Comparison of ENCODE assay signal across 10 cellular contexts in genomic region chr17:17793378-17794214, GRCh38. TPM values are rescaled to one million over a fixed set of nuclear protein-coding genes. Genes with fewer than 3 reads are reported as not detected.
DNase-seq lines count a peak whose midpoint lies in the region; ATAC-seq, FAIRE-seq and TF ChIP-seq lines count a peak whose summit lies in the region.
"Had no signal": no experiment of that assay in that cellular context is flagged by ENCODE, and none has a peak within 500 bp of the region (broad histone marks: within the 10 kb centered on the region; RNA-seq: fewer than 3 reads in every experiment).

No MANE protein-coding gene starts in this region.

- H3K4me1 ChIP-seq in BLaER1 = peaks cover 97% of the 10 kb centered on the region
- no peaks in the 10 kb centered on the region for H3K4me1 ChIP-seq in HEK293 (ENCODE audit: control insufficient read depth, insufficient read depth, low read length)
- H3K4me1 ChIP-seq in endodermal cell (ENCODE audit: control insufficient read depth, insufficient read depth, low read length) = peaks cover 4% of the 10 kb centered on the region
- H3K4me1 ChIP-seq in naive thymus-derived CD4-positive, alpha-beta T cell (ENCODE audit: control insufficient read depth in 2 of 2, insufficient read depth in 2 of 2, low read length in 2 of 2) = peaks cover 8 to 19% of the 10 kb centered on the region in 2 donors

- H3K27me3 ChIP-seq in BLaER1 (no peaks in the 10 kb centered on the region), endodermal cell (ENCODE audit: control insufficient read depth, insufficient read depth, low read length, poor library complexity, severe bottlenecking) (no peaks in the 10 kb centered on the region)
- no peaks in the 10 kb centered on the region for H3K27me3 ChIP-seq in naive thymus-derived CD4-positive, alpha-beta T cell (ENCODE audit: control insufficient read depth in 2 of 2, insufficient read depth in 2 of 2, low read length in 2 of 2)

- TF ChIP-seq CTCF in HEK293 (tag by site-specific recombination; IDR thresholded peaks at IDR 0.05) = no peak
- no peak for TF ChIP-seq CTCF in endodermal cell (conservative IDR thresholded peaks at IDR 0.05)

- WGBS in endodermal cell (ENCODE audit: insufficient coverage in 1 of 2, insufficient read length in 1 of 2), 2 experiments = 93 to 94% methylated on average over 21 to 30 of the region's 30 CpGs

- H3K9ac ChIP-seq in BLaER1 (no peak overlapping the region), endodermal cell (ENCODE audit: extremely low read depth, low read length, poor library complexity, severe bottlenecking) (no peak overlapping the region)
- H3K9ac ChIP-seq: SK-N-SH had no signal

- peaks cover 53% of the 10 kb centered on the region for H3K36me3 ChIP-seq in BLaER1
- peaks cover 3 to 58% of the 10 kb centered on the region in 2 experiments; a peak in 2 of 3 replicates for H3K36me3 ChIP-seq in HEK293 (ENCODE audit: control insufficient read depth in 2 of 2, insufficient read depth in 1 of 2, low read length in 2 of 2)
- peaks cover 36% of the 10 kb centered on the region for H3K36me3 ChIP-seq in endodermal cell (ENCODE audit: control insufficient read depth, insufficient read depth, low read length)
- H3K36me3 ChIP-seq in naive thymus-derived CD4-positive, alpha-beta T cell (ENCODE audit: control insufficient read depth in 2 of 3, insufficient read depth in 3 of 3, low read length in 3 of 3) = peaks cover 0 to 38% (median 0%) of the 10 kb centered on the region in 3 experiments

- peaks cover 4% of the 10 kb centered on the region for H3K27me3 Mint-ChIP-seq in endodermal cell (ENCODE audit: insufficient read depth)
- H3K27me3 Mint-ChIP-seq in naive thymus-derived CD4-positive, alpha-beta T cell = no peaks in the 10 kb centered on the region

- H3K9me3 ChIP-seq in BLaER1 (no peaks in the 10 kb centered on the region), HEK293 (ENCODE audit: control insufficient read depth, insufficient read depth, low read depth, low read length) (no peaks in the 10 kb centered on the region), endodermal cell (ENCODE audit: control insufficient read depth, low read length) (no peaks in the 10 kb centered on the region)
- no peaks in the 10 kb centered on the region for H3K9me3 ChIP-seq in naive thymus-derived CD4-positive, alpha-beta T cell (ENCODE audit: control insufficient read depth in 2 of 3, low read length in 3 of 3)
- H3K9me3 ChIP-seq: SK-N-SH had no signal

- intact Hi-C loops in naive thymus-derived CD4-positive, alpha-beta T cell (cut with micrococcal nuclease) = loop anchor here (1.0 to 5.0 kb wide), 5 partner anchors 15 to 294 kb away; partner anchors contain the start of genes DRG2 (in 1 of the 2), RAI1 (in 1 of the 2) and SREBF1 (in 1 of the 2)

- CTCF ChIA-PET in HEK293 (lab: Yijun Ruan, JAX) = interaction anchor here (0.5 kb wide), 1 partner anchor 1213 kb away, joined by 3 read pairs; no protein-coding TSS in a partner anchor
- CTCF ChIA-PET in naive thymus-derived CD4-positive, alpha-beta T cell (lab: Charles Lee) = interaction anchor here (0.9 to 1.3 kb wide), 2 partner anchors 18 to 62 kb away, joined by 3 to 4 read pairs; no protein-coding TSS in a partner anchor

- H3K27ac Mint-ChIP-seq in endodermal cell = peak overlapping the region; percentile 58
- peak overlapping the region; percentile 81 to 95 (median 87) for H3K27ac Mint-ChIP-seq in naive thymus-derived CD4-positive, alpha-beta T cell

- H3K4me3 ChIP-seq in BLaER1 (no peak overlapping the region), HEK293 (ENCODE audit: low read depth, low read length) (no peak overlapping the region), endodermal cell (ENCODE audit: low read length) (no peak overlapping the region)
- H3K4me3 ChIP-seq in naive thymus-derived CD4-positive, alpha-beta T cell (ENCODE audit: low read length) = peak overlapping the region; percentile 35

- ATAC-seq in naive thymus-derived CD4-positive, alpha-beta T cell = no peak
- ATAC-seq in HG03432 (IDR thresholded peaks at IDR 0.05; ENCODE audit: unreplicated experiment) = no peak

- no peak overlapping the region for H3K4me3 Mint-ChIP-seq in endodermal cell
- peak overlapping the region; percentile 34 to 79 (median 59) for H3K4me3 Mint-ChIP-seq in naive thymus-derived CD4-positive, alpha-beta T cell

- POLR2A ChIA-PET in HEK293 (lab: Yijun Ruan, JAX) = no interaction called here
- POLR2A ChIA-PET in naive thymus-derived CD4-positive, alpha-beta T cell (lab: Charles Lee) = interaction anchor here (1.2 to 1.5 kb wide), 5 partner anchors 9 to 115 kb away, joined by 3 to 5 read pairs (median 3); no protein-coding TSS in a partner anchor

- DNase-seq in endodermal cell (no peak), RCC 7860 (ENCODE audit: low spot score) (no peak), GOT3 (lab: John Stamatoyannopoulos, UW) (no peak), dermis blood vessel endothelial cell (no peak)
- no peak for DNase-seq in naive thymus-derived CD4-positive, alpha-beta T cell

- H3K27ac ChIP-seq in BLaER1 (no peak overlapping the region), HEK293 (ENCODE audit: extremely low read depth, low read depth, low read length) (no peak overlapping the region), endodermal cell (ENCODE audit: low read depth, low read length) (no peak overlapping the region)
- H3K27ac ChIP-seq in naive thymus-derived CD4-positive, alpha-beta T cell (ENCODE audit: low read depth, low read length) = peak overlapping the region; percentile 67
- H3K27ac ChIP-seq: HL-60 had no signal

- no peak for FAIRE-seq in RCC 7860 (lab: Jason Lieb, UNC)

- H4K20me1 ChIP-seq in BLaER1 = peaks cover 100% of the 10 kb centered on the region

- H3K36me3 Mint-ChIP-seq in endodermal cell (ENCODE audit: low read depth) = peaks cover 16% of the 10 kb centered on the region
- peaks cover 0 to 8% (median 0%) of the 10 kb centered on the region in 5 donors for H3K36me3 Mint-ChIP-seq in naive thymus-derived CD4-positive, alpha-beta T cell

- H3K9me3 Mint-ChIP-seq in endodermal cell = no peaks in the 10 kb centered on the region
- H3K9me3 Mint-ChIP-seq in naive thymus-derived CD4-positive, alpha-beta T cell = peaks cover 0 to 2% (median 0%) of the 10 kb centered on the region in 11 donors

- H3K4me2 ChIP-seq in BLaER1 = peak overlapping the region; percentile 79
- H3K4me2 ChIP-seq: SK-N-SH had no signal

- H3K4me1 Mint-ChIP-seq in endodermal cell = peaks cover 15% of the 10 kb centered on the region
- H3K4me1 Mint-ChIP-seq in naive thymus-derived CD4-positive, alpha-beta T cell = peaks cover 20 to 38% (median 29%) of the 10 kb centered on the region in 7 donors

TF ChIP-seq in HEK293, 187 proteins besides CTCF, POLR2A, EP300 and RAD21:
- no peak for TF ChIP-seq ZNF501 (tag by site-specific recombination; IDR thresholded peaks at IDR 0.05)
- no peak for TF ChIP-seq ZNF423 (tag by site-specific recombination; IDR thresholded peaks at IDR 0.05)
- TF ChIP-seq ZNF24 (tag by site-specific recombination; IDR thresholded peaks at IDR 0.05) = no peak
- TF ChIP-seq ZNF133 (tag by site-specific recombination; IDR thresholded peaks at IDR 0.05) = no peak
- TF ChIP-seq ZBTB7A (tag by site-specific recombination; IDR thresholded peaks at IDR 0.05; ENCODE audit: low read depth) = no peak
- no peak for TF ChIP-seq SP7 (tag by site-specific recombination; IDR thresholded peaks at IDR 0.05)
- TF ChIP-seq ZNF624 (tag by site-specific recombination; IDR thresholded peaks at IDR 0.05) = no peak
- TF ChIP-seq EGR2 (tag by site-specific recombination; IDR thresholded peaks at IDR 0.05; ENCODE audit: low read depth) = peak; percentile 39; the same call in 1 of the 2 replicates
- TF ChIP-seq ZNF76 (tag by site-specific recombination; IDR thresholded peaks at IDR 0.05; ENCODE audit: borderline replicate concordance, low read depth) = no peak
TF ChIP-seq in HEK293: peak in this region for 1.

RNA-seq across cellular contexts. Expression of gene SREBF1, which starts 43.2 kb away (rescaled TPM):
- 10 to 100 TPM; 39.0 to 58.2 TPM for total RNA-seq in endodermal cell
- polyA plus RNA-seq in endodermal cell (2013, experiment 1 of 2) = 69.1 TPM
- polyA plus RNA-seq in endodermal cell (2013, experiment 2 of 2) = 66.7 TPM
- total RNA-seq in naive thymus-derived CD4-positive, alpha-beta T cell = 100 to 1,000 TPM in 3 of 5 experiments, 10 to 100 TPM in 2; 30.9 to 281 (median 159) TPM
- polyA plus RNA-seq in naive thymus-derived CD4-positive, alpha-beta T cell = 10 to 100 TPM; 22.4 to 41.3 TPM
- 28.8 and 71.5 TPM in 2 replicates for total RNA-seq in dermis blood vessel endothelial cell
